7 cellular contexts compared by ENCODE assay signal in genomic region chr2:45643543-45644542, GRCh38. TPM values are rescaled to one million over a fixed set of nuclear protein-coding genes. Genes with fewer than 3 reads are reported as not detected.
DNase-seq lines count a peak whose midpoint lies in the region; ATAC-seq, FAIRE-seq and TF ChIP-seq lines count a peak whose summit lies in the region.

No MANE protein-coding gene starts in this region.

- CTCF ChIA-PET in HepG2 (lab: Yijun Ruan, JAX; ENCODE audit: low intra/inter-chr PET ratio, low total read pairs), result interaction anchor here (1.2 to 2.8 kb wide), 4 partner anchors 86 to 293 kb away, joined by 4 to 31 read pairs (median 14); no protein-coding TSS in a partner anchor

- H3K9ac ChIP-seq in HepG2 (ENCODE audit: insufficient read depth, low read depth, low read length), result peak overlapping the region; percentile 4; the same call in 1 of the 2 replicates

- no peak overlapping the region for H3K27ac ChIP-seq in HepG2 (ENCODE audit: extremely low read length, insufficient read depth, low read length)

- no peak for TF ChIP-seq POLR2A in HepG2 (IDR thresholded peaks at IDR 0.05; ENCODE audit: insufficient read depth in 1 of 2, low read depth in 2 of 2, low read length in 2 of 2)

- H3K4me3 ChIP-seq in GM12864 (ENCODE audit: low read depth, low read length) (peak overlapping the region; percentile 43), HepG2 (replicated peaks in 1 of 3; ENCODE audit: insufficient read depth in 1 of 3, low read depth in 2 of 3, low read length in 3 of 3) (peak overlapping the region; percentile 23 to 63 (median 41); a peak in 5 of 6 replicates)

- peaks cover 7 to 43% of the 10 kb centered on the region in 2 experiments; a peak in 4 of 5 replicates for H3K27me3 ChIP-seq in HepG2 (ENCODE audit: control insufficient read depth in 1 of 2, insufficient read depth in 2 of 2, low read length in 2 of 2)

- H3K36me3 ChIP-seq in HepG2 (replicated peaks in 1 of 2; ENCODE audit: control insufficient read depth in 1 of 2, insufficient read depth in 2 of 2, low read length in 2 of 2), result no peaks in the 10 kb centered on the region

- H3K4me2 ChIP-seq in HepG2 (ENCODE audit: low read depth, low read length), result peak overlapping the region; percentile 73

- no peaks in the 10 kb centered on the region for H4K20me1 ChIP-seq in HepG2 (ENCODE audit: insufficient read depth, low read length)

- FAIRE-seq in HepG2 (lab: Jason Lieb, UNC), result no peak

- no peak overlapping the region for H2AFZ ChIP-seq in HepG2 (ENCODE audit: low read length)

- H3K4me1 ChIP-seq in HepG2 (ENCODE audit: insufficient read depth, low read length), result peaks cover 22% of the 10 kb centered on the region

- H3K79me2 ChIP-seq in HepG2 (ENCODE audit: insufficient read depth, low read length), result no peaks in the 10 kb centered on the region

- POLR2A ChIA-PET in HepG2 (lab: Yijun Ruan, JAX), result no interaction called here

- WGBS in HepG2 (ENCODE audit: low lambda C conversion rate), result 8% methylated on average over 34 of the region's 49 CpGs

- TF ChIP-seq CTCF in GM12864 (IDR thresholded peaks at IDR 0.05; ENCODE audit: low read depth, low read length, missing control alignments) (peak; percentile 83), HepG2 (CRISPR knock-in tag; IDR thresholded peaks at IDR 0.05) (peak; percentile 96)

- ATAC-seq in HG02571 (IDR thresholded peaks at IDR 0.05; ENCODE audit: unreplicated experiment) (peak; percentile 74), HepG2 (peak; percentile 98)

- TF ChIP-seq EP300 in HepG2 (IDR thresholded peaks at IDR 0.05; ENCODE audit: low read depth in 2 of 2, low read length in 2 of 2) (no peak), HepG2 (CRISPR knock-in tag; IDR thresholded peaks at IDR 0.05; ENCODE audit: borderline replicate concordance) (no peak)

- in situ Hi-C loops in HepG2 (cut with HindIII; ENCODE audit: extremely low pct_ligation_motif_present, low pct_unique_long_range_greater_than_20kb), result no loop called here

- intact Hi-C loops in HepG2 (cut with micrococcal nuclease; ENCODE audit: unreplicated experiment), result loop anchor here (1.0 to 2.0 kb wide), 4 partner anchors 85 to 348 kb away; no protein-coding TSS in a partner anchor

- no peak for DNase-seq in GM12864 (ENCODE audit: low read depth)
- peak; percentile 54 to 75 for DNase-seq in NCI-H1930 (lab: John Stamatoyannopoulos, UW)
- peak; percentile 56 to 67 for DNase-seq in activated CD4-positive, alpha-beta T cell treated with anti-CD3 and anti-CD28 coated beads for 24 hours (ENCODE audit: low read depth in 2 of 2)
- peak; percentile 24 for DNase-seq in cortex of kidney (lab: John Stamatoyannopoulos, UW)
- DNase-seq in HepG2 (ENCODE audit: low spot score), result peak; percentile 27
- peak; percentile 59 for DNase-seq in stimulated activated CD4-positive, alpha-beta T cell treated with anti-CD3 and anti-CD28 coated beads, Interleukin-2, amount 100 ng/mL, for 4 hours (ENCODE audit: low read depth)

- peak; percentile 100 for TF ChIP-seq RAD21 in HepG2 (CRISPR knock-in tag; IDR thresholded peaks at IDR 0.05)

- no TSS peak for BruUV-seq in HepG2 (replicated peaks; lab: Mats Ljungman, UMichigan)

- H3K9me3 ChIP-seq in HepG2 (ENCODE audit: low read length), result no peaks in the 10 kb centered on the region

TF ChIP-seq in HepG2, 621 proteins besides CTCF, POLR2A, EP300 and RAD21 (continues in another document):
- TF ChIP-seq KDM5B (CRISPR knock-in tag; IDR thresholded peaks at IDR 0.05; ENCODE audit: borderline replicate concordance) (peak; percentile 80; the same call in 1 of the 2 replicates), CBX2 (IDR thresholded peaks at IDR 0.05; ENCODE audit: low read depth, low read length) (no peak), CBX2 (CRISPR knock-in tag; IDR thresholded peaks at IDR 0.05; ENCODE audit: low read depth) (0 out of 2 replicates have a peak, but pooled peaks have one; percentile 19), ZNF883 (CRISPR knock-in tag; IDR thresholded peaks at IDR 0.05; ENCODE audit: not compliant biosample characterization) (peak; percentile 45), SRSF1 (optimal IDR thresholded peaks at IDR 0.05; ENCODE audit: low read depth, low read length) (peak; percentile 37), POLR2AphosphoS5 (IDR thresholded peaks at IDR 0.05; ENCODE audit: low read depth, low read length) (no peak), BHLHE40 (IDR thresholded peaks at IDR 0.05; ENCODE audit: low read length) (0 out of 2 replicates have a peak, but pooled peaks have one; percentile 32), ZNF414 (CRISPR knock-in tag; IDR thresholded peaks at IDR 0.05) (peak; percentile 33; the same call in 1 of the 2 replicates), CREM (IDR thresholded peaks at IDR 0.05) (no peak), CREM (CRISPR knock-in tag; IDR thresholded peaks at IDR 0.05) (no peak), ZMYM3 (CRISPR knock-in tag; IDR thresholded peaks at IDR 0.05) (no peak), FOXP1 (IDR thresholded peaks at IDR 0.05) (no peak), FOXP1 (CRISPR knock-in tag; IDR thresholded peaks at IDR 0.05) (no peak), NFKB2 (CRISPR knock-in tag; IDR thresholded peaks at IDR 0.05; ENCODE audit: borderline replicate concordance) (peak; percentile 29; the same call in 1 of the 2 replicates), NCOA1 (CRISPR knock-in tag; IDR thresholded peaks at IDR 0.05) (peak; percentile 76; the same call in 1 of the 2 replicates), MAZ (IDR thresholded peaks at IDR 0.05; ENCODE audit: borderline replicate concordance, low read depth, low read length) (no peak), MAZ (CRISPR knock-in tag; IDR thresholded peaks at IDR 0.05; ENCODE audit: low read depth) (peak; percentile 78; the same call in 1 of the 2 replicates), NPAS2 (CRISPR knock-in tag; IDR thresholded peaks at IDR 0.05; ENCODE audit: borderline replicate concordance) (no peak), PHF5A (CRISPR knock-in tag; IDR thresholded peaks at IDR 0.05; ENCODE audit: low read depth, unreplicated experiment) (no peak)

RNA-seq across cellular contexts. Expression of gene PRKCE, which starts 7.6 kb away (rescaled TPM):
- 3.9 and 4.0 TPM in 2 replicates for total RNA-seq in HepG2 (2016; rRNA removed; fragmentation: Illumina TruSeq; extraction: Trizol)
- total RNA-seq in HepG2 (2016; cell fraction: cytosol; rRNA removed; fragmentation: Illumina TruSeq; extraction: Trizol; ENCODE audit: low read depth), result 5.8 and 6.3 TPM in 2 replicates
- 2.5 and 3.7 TPM in 2 replicates for total RNA-seq in HepG2 (2016; cell fraction: insoluble cytoplasmic fraction; rRNA removed; fragmentation: Illumina TruSeq; extraction: Trizol)
- total RNA-seq in HepG2 (2016; cell fraction: membrane; rRNA removed; fragmentation: Illumina TruSeq; extraction: Trizol), result 2.8 and 4.3 TPM in 2 replicates
- 9.8 and 10.1 TPM in 2 replicates for total RNA-seq in HepG2 (2016; cell fraction: nucleus; rRNA removed; fragmentation: Illumina TruSeq; extraction: Trizol)
- 1.0 and 1.6 TPM in 2 replicates for polyA plus RNA-seq in HepG2 (2011; rRNA removed)
- polyA plus RNA-seq in HepG2 (2011; cell fraction: cytosol; rRNA removed), result 0.99 and 1.2 TPM in 2 replicates
- 2.2 and 2.6 TPM in 2 replicates for polyA plus RNA-seq in HepG2 (2011; cell fraction: nucleus; rRNA removed)
- polyA plus RNA-seq in HepG2 (2012), result 0.34 and 0.72 TPM in 2 replicates
- polyA plus RNA-seq in HepG2 (2016; cell fraction: cytosol; fragmentation: Illumina TruSeq; extraction: Trizol; ENCODE audit: low read depth), result 1.2 and 1.6 TPM in 2 replicates
- polyA plus RNA-seq in HepG2 (2016; cell fraction: insoluble cytoplasmic fraction; fragmentation: Illumina TruSeq; extraction: Trizol; ENCODE audit: low read depth), result 2.3 and 2.6 TPM in 2 replicates
- polyA plus RNA-seq in HepG2 (2016; cell fraction: membrane; fragmentation: Illumina TruSeq; extraction: Trizol; ENCODE audit: low read depth), result 1.1 and 1.8 TPM in 2 replicates
- polyA plus RNA-seq in HepG2 (2016; cell fraction: nucleus; fragmentation: Illumina TruSeq; extraction: Trizol; ENCODE audit: insufficient read depth, low read depth), result 3.1 and 4.0 TPM in 2 replicates
- 5.2 and 64.1 TPM in 2 replicates for polyA minus RNA-seq in HepG2 (2011; rRNA and poly(A)+ RNA removed; ENCODE audit: low replicate concordance)
- 3.1 and 3.9 TPM in 2 replicates for polyA minus RNA-seq in HepG2 (2011; cell fraction: cytosol; rRNA and poly(A)+ RNA removed)
- 16.6 and 18.0 TPM in 2 replicates for polyA minus RNA-seq in HepG2 (2011; cell fraction: nucleus; rRNA and poly(A)+ RNA removed)

RNA-seq across cellular contexts. Expression of gene SRBD1, which starts 32.8 kb away (rescaled TPM):
- 23.9 and 32.8 TPM in 2 replicates for total RNA-seq in HepG2 (2016; rRNA removed; fragmentation: Illumina TruSeq; extraction: Trizol)
- total RNA-seq in HepG2 (2016; cell fraction: cytosol; rRNA removed; fragmentation: Illumina TruSeq; extraction: Trizol; ENCODE audit: low read depth), result 158 and 179 TPM in 2 replicates
- total RNA-seq in HepG2 (2016; cell fraction: insoluble cytoplasmic fraction; rRNA removed; fragmentation: Illumina TruSeq; extraction: Trizol), result 23.3 and 31.4 TPM in 2 replicates
- total RNA-seq in HepG2 (2016; cell fraction: membrane; rRNA removed; fragmentation: Illumina TruSeq; extraction: Trizol), result 33.1 and 41.7 TPM in 2 replicates
- 28.9 and 30.3 TPM in 2 replicates for total RNA-seq in HepG2 (2016; cell fraction: nucleus; rRNA removed; fragmentation: Illumina TruSeq; extraction: Trizol)
- 2.4 and 3.2 TPM in 2 replicates for polyA plus RNA-seq in HepG2 (2011; rRNA removed)
- polyA plus RNA-seq in HepG2 (2011; cell fraction: cytosol; rRNA removed), result 1.2 and 2.1 TPM in 2 replicates
- polyA plus RNA-seq in HepG2 (2011; cell fraction: nucleus; rRNA removed), result 2.0 and 2.2 TPM in 2 replicates
- 4.9 and 9.3 TPM in 2 replicates for polyA plus RNA-seq in HepG2 (2012)
- polyA plus RNA-seq in HepG2 (2016; cell fraction: cytosol; fragmentation: Illumina TruSeq; extraction: Trizol; ENCODE audit: low read depth), result 0.74 and 0.81 TPM in 2 replicates
- 21.2 and 22.7 TPM in 2 replicates for polyA plus RNA-seq in HepG2 (2016; cell fraction: insoluble cytoplasmic fraction; fragmentation: Illumina TruSeq; extraction: Trizol; ENCODE audit: low read depth)
- polyA plus RNA-seq in HepG2 (2016; cell fraction: membrane; fragmentation: Illumina TruSeq; extraction: Trizol; ENCODE audit: low read depth), result 2.0 and 2.8 TPM in 2 replicates
- polyA plus RNA-seq in HepG2 (2016; cell fraction: nucleus; fragmentation: Illumina TruSeq; extraction: Trizol; ENCODE audit: insufficient read depth, low read depth), result 10.9 and 12.6 TPM in 2 replicates
- 12.6 and 17.5 TPM in 2 replicates for polyA minus RNA-seq in HepG2 (2011; rRNA and poly(A)+ RNA removed; ENCODE audit: low replicate concordance)
- 15.2 and 15.9 TPM in 2 replicates for polyA minus RNA-seq in HepG2 (2011; cell fraction: cytosol; rRNA and poly(A)+ RNA removed)
- 34.7 and 40.3 TPM in 2 replicates for polyA minus RNA-seq in HepG2 (2011; cell fraction: nucleus; rRNA and poly(A)+ RNA removed)
